Comparison of ENCODE assay signal across 17 cellular contexts in genomic region chr1:30328100-30328370, GRCh38.
"Had no signal": no experiment of that assay in that cellular context is flagged by ENCODE, and none has a peak within 500 bp of the region (broad histone marks: within the 10 kb centered on the region; RNA-seq: fewer than 3 reads in every experiment).

No MANE protein-coding gene starts in this region.

- H3K27ac Mint-ChIP-seq: dendritic cell treated with granulocyte-macrophage colony-stimulating factor and Interleukin-4, amounts not matched to agents 40 ng/mL and 50 ng/mL, for 4 days; effector memory CD8-positive, alpha-beta T cell; mesothelial cell of epicardium had no signal

- H3K4me1 Mint-ChIP-seq: mesothelial cell of epicardium had no signal

- H3K36me3 ChIP-seq: esophagus squamous epithelium, gastrocnemius medialis, left lung, lower lobe of right lung had no signal

- H3K4me1 ChIP-seq: esophagus squamous epithelium, gastrocnemius medialis, left lung, lower lobe of right lung had no signal

- H3K27me3 Mint-ChIP-seq: dendritic cell treated with granulocyte-macrophage colony-stimulating factor and Interleukin-4, amounts not matched to agents 40 ng/mL and 50 ng/mL, for 4 days had no signal

- DNase-seq: cortex of kidney; effector CD8-positive, alpha-beta T cell; effector memory CD8-positive, alpha-beta T cell; esophagus squamous epithelium; foreskin fibroblast; foreskin melanocyte; gastrocnemius medialis; glutamatergic neuron; hippocampal formation; left cardiac atrium; left ventricle myocardium superior; lower lobe of right lung; mesenchymal stem cell; mucosa of descending colon had no signal

- H3K27me3 ChIP-seq: gastrocnemius medialis had no signal

- H3K9me3 Mint-ChIP-seq: dendritic cell treated with granulocyte-macrophage colony-stimulating factor and Interleukin-4, amounts not matched to agents 40 ng/mL and 50 ng/mL, for 4 days; effector memory CD8-positive, alpha-beta T cell; mesothelial cell of epicardium had no signal

- H3K9me3 ChIP-seq: esophagus squamous epithelium, gastrocnemius medialis, left lung, lower lobe of right lung, mucosa of descending colon had no signal

- ATAC-seq: effector memory CD8-positive, alpha-beta T cell; gastrocnemius medialis; left cardiac atrium; left lung; left ventricle myocardium superior; lower lobe of right lung; mucosa of descending colon had no signal

- H3K4me3 ChIP-seq: esophagus squamous epithelium, gastrocnemius medialis, left lung, lower lobe of right lung, mucosa of descending colon had no signal

- H3K36me3 Mint-ChIP-seq: mesothelial cell of epicardium had no signal

- H3K27ac ChIP-seq: esophagus squamous epithelium, gastrocnemius medialis, left lung, lower lobe of right lung had no signal

- H3K4me3 Mint-ChIP-seq: dendritic cell treated with granulocyte-macrophage colony-stimulating factor and Interleukin-4, amounts not matched to agents 40 ng/mL and 50 ng/mL, for 4 days; effector memory CD8-positive, alpha-beta T cell; mesothelial cell of epicardium had no signal
